ENCODE assay signal across 16 cellular contexts in the genomic region with DNA sequence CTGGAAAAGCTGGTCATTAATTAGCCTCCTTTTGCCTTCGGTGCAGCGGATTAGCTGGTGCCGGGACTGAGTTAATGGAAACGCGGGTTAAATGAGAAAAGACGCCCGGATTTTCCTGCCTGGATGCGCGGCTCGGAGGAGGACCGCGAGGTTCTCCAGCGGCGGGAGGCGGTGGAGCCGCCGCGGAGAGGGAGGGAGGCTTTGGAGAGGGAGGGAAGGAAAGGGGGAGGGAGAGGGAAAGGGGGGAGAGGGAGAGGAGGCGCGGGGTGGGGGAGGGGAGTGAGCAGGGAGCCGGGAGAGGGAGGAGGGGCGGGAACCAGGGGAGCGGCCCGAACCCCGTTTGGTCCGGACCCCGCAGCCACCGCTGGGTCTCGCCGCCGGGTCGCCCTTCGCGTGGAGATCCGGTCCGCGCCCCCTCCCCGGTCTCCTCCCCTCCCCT.
DNase-seq lines count a peak whose midpoint lies in the region; ATAC-seq, FAIRE-seq and TF ChIP-seq lines count a peak whose summit lies in the region.
"Had no signal": no experiment of that assay in that cellular context is flagged by ENCODE, and none has a peak within 500 bp of the region (broad histone marks: within the 10 kb centered on the region; RNA-seq: fewer than 3 reads in every experiment).

No MANE protein-coding gene starts in this region.

- no peaks in the 10 kb centered on the region for H3K36me3 ChIP-seq in astrocyte (ENCODE audit: insufficient read depth, low read length)
- H3K36me3 ChIP-seq in iPS-18a (ENCODE audit: control insufficient read depth, low read depth, low read length): no peaks in the 10 kb centered on the region
- H3K36me3 ChIP-seq: ovary had no signal

- peak; percentile 16 for DNase-seq in activated effector memory CD4-positive, alpha-beta T cell treated with anti-CD3 and anti-CD28 coated beads, Interleukin-2, amount 50 U/mL, for 16 hours
- no peak for DNase-seq in activated effector memory CD4-positive, alpha-beta T cell treated with Interleukin-2 at 50 U/mL for 16 hours
- peak; percentile 30 for DNase-seq in astrocyte (ENCODE audit: low read depth)
- DNase-seq in sciatic nerve (ENCODE audit: low spot score): no peak
- DNase-seq in iPS-NIHi11 (ENCODE audit: low spot score): no peak
- no peak for DNase-seq in NOMO-1 treated with DMSO at 0.1 percent for 48 hours (lab: John Stamatoyannopoulos, UW; ENCODE audit: unreplicated experiment)
- DNase-seq: activated CD4-positive, alpha-beta T cell treated with anti-CD3 and anti-CD28 coated beads for 4 hours; activated naive CD4-positive, alpha-beta T cell treated with anti-CD3 and anti-CD28 coated beads for 36 hours; AML-193; left cardiac atrium; NCI-H187; stimulated activated naive CD8-positive, alpha-beta T cell treated with anti-CD3 and anti-CD28 coated beads, Interleukin-15, Interleukin-2, amounts not matched to agents 100 U/mL and 50 U/mL, for 24 hours had no signal

- H3K9ac ChIP-seq in astrocyte (ENCODE audit: low read length) (peak overlapping the region; percentile 53), iPS-18a (ENCODE audit: low read length) (no peak overlapping the region)

- no peaks in the 10 kb centered on the region for H3K36me3 Mint-ChIP-seq in astrocyte (ENCODE audit: low read depth, unreplicated experiment)

- H3K4me1 Mint-ChIP-seq in astrocyte (ENCODE audit: low read depth, unreplicated experiment): no peaks in the 10 kb centered on the region

- peak overlapping the region; percentile 93 for H3K4me2 ChIP-seq in astrocyte (ENCODE audit: low read length)

- peak; percentile 49 for ATAC-seq in sciatic nerve
- no peak for ATAC-seq in GM18873 (IDR thresholded peaks at IDR 0.05; ENCODE audit: low FRiP score, unreplicated experiment)
- ATAC-seq: stimulated activated naive CD8-positive, alpha-beta T cell treated with anti-CD3 and anti-CD28 coated beads, Interleukin-15, Interleukin-2, amounts not matched to agents 100 U/mL and 50 U/mL, for 24 hours had no signal

- TF ChIP-seq CTCF in astrocyte (IDR thresholded peaks at IDR 0.05; ENCODE audit: insufficient read depth, low read depth, low read length): no peak

- no peaks in the 10 kb centered on the region for H3K9me3 ChIP-seq in astrocyte (ENCODE audit: insufficient read depth, low read depth, low read length)
- no peaks in the 10 kb centered on the region for H3K9me3 ChIP-seq in iPS-18a (ENCODE audit: control insufficient read depth, low read depth, low read length)
- H3K9me3 ChIP-seq: ovary had no signal

- no peak overlapping the region for H3K27ac ChIP-seq in astrocyte (ENCODE audit: low read depth, low read length)
- H3K27ac ChIP-seq in iPS-18a (ENCODE audit: low read length): no peak overlapping the region
- H3K27ac ChIP-seq: ovary had no signal

- peaks cover 29% of the 10 kb centered on the region for H3K9me3 Mint-ChIP-seq in astrocyte (ENCODE audit: unreplicated experiment)
- H3K9me3 Mint-ChIP-seq: activated naive CD4-positive, alpha-beta T cell treated with anti-CD3 and anti-CD28 coated beads for 36 hours had no signal

- H3K27ac Mint-ChIP-seq in astrocyte (ENCODE audit: unreplicated experiment): no peak overlapping the region
- H3K27ac Mint-ChIP-seq: activated naive CD4-positive, alpha-beta T cell treated with anti-CD3 and anti-CD28 coated beads for 36 hours had no signal

- peak overlapping the region; percentile 64 for H2AFZ ChIP-seq in astrocyte (ENCODE audit: low read depth, low read length)

- no peak overlapping the region for H3K4me3 Mint-ChIP-seq in astrocyte (ENCODE audit: unreplicated experiment)
- H3K4me3 Mint-ChIP-seq: activated naive CD4-positive, alpha-beta T cell treated with anti-CD3 and anti-CD28 coated beads for 36 hours had no signal

- H3K79me2 ChIP-seq in astrocyte (ENCODE audit: insufficient read depth, low read length): no peaks in the 10 kb centered on the region

- H3K4me3 ChIP-seq in astrocyte (ENCODE audit: insufficient read depth, low read depth, low read length): peak overlapping the region; percentile 43
- peak overlapping the region; percentile 56 for H3K4me3 ChIP-seq in iPS-18a (ENCODE audit: low read length)
- H3K4me3 ChIP-seq: ovary had no signal

- FAIRE-seq in astrocyte (lab: Jason Lieb, UNC): no peak
- FAIRE-seq: frontal cortex had no signal

- peaks cover 26% of the 10 kb centered on the region for H3K27me3 ChIP-seq in astrocyte (ENCODE audit: insufficient read depth, low read length)
- H3K27me3 ChIP-seq in iPS-18a (ENCODE audit: control insufficient read depth, insufficient read depth, low read length): peaks cover 97% of the 10 kb centered on the region

- peaks cover 9% of the 10 kb centered on the region for H4K20me1 ChIP-seq in astrocyte (ENCODE audit: insufficient read depth, low read length)

- H3K4me1 ChIP-seq in astrocyte (ENCODE audit: insufficient read depth, low read length) (peaks cover 10% of the 10 kb centered on the region), iPS-18a (ENCODE audit: control insufficient read depth, low read depth, low read length) (peaks cover 31% of the 10 kb centered on the region)

- no peaks in the 10 kb centered on the region for H3K27me3 Mint-ChIP-seq in astrocyte (ENCODE audit: low read depth, unreplicated experiment)

- intact Hi-C loops in sciatic nerve (cut with DNase I): no loop called here

Comparison
In these comparisons a context has a peak if more than half of its experiments do, and no peak if none do; other contexts are left out.
1. DNase-seq: peak in activated effector memory CD4-positive, alpha-beta T cell treated with anti-CD3 and anti-CD28 coated beads, Interleukin-2, amount 50 U/mL, for 16 hours (single experiment) and astrocyte (single experiment); none in activated effector memory CD4-positive, alpha-beta T cell treated with Interleukin-2 at 50 U/mL for 16 hours (single experiment), sciatic nerve (single experiment), iPS-NIHi11 (single experiment) and NOMO-1 treated with DMSO at 0.1 percent for 48 hours (single experiment).